Comparison of ENCODE assay signal across 14 cellular contexts in genomic region chr11:26842458-26842841, GRCh38.
DNase-seq lines count a peak whose midpoint lies in the region; ATAC-seq, FAIRE-seq and TF ChIP-seq lines count a peak whose summit lies in the region.
"Had no signal": no experiment of that assay in that cellular context is flagged by ENCODE, and none has a peak within 500 bp of the region (broad histone marks: within the 10 kb centered on the region; RNA-seq: fewer than 3 reads in every experiment).

No MANE protein-coding gene starts in this region.

- H3K27ac ChIP-seq in skin epidermis (peak overlapping the region in 14 of 21 experiments; percentile 16 to 76 (median 50)), Peyer's patch (peak overlapping the region in 2 of 4 donors; percentile 27 to 66)

- H3K27me3 ChIP-seq in bronchial epithelial cell (ENCODE audit: control insufficient read depth, insufficient read depth, low read length): no peaks in the 10 kb centered on the region
- no peaks in the 10 kb centered on the region for H3K27me3 ChIP-seq in Peyer's patch
- H3K27me3 ChIP-seq: spleen had no signal

- no peak for FAIRE-seq in bronchial epithelial cell (lab: Jason Lieb, UNC)

- H3K9me3 ChIP-seq in Peyer's patch: no peaks in the 10 kb centered on the region
- H3K9me3 ChIP-seq: spleen had no signal

- intact Hi-C loops in left cardiac atrium (cut with DNase I): no loop called here

- H3K4me1 ChIP-seq in Peyer's patch: no peaks in the 10 kb centered on the region

- ATAC-seq in left cardiac atrium: peak; percentile 38 to 56
- no peak for ATAC-seq in GM18502 (IDR thresholded peaks at IDR 0.05; ENCODE audit: poor library complexity, unreplicated experiment)

- TF ChIP-seq CTCF in bronchial epithelial cell (IDR thresholded peaks at IDR 0.05; ENCODE audit: insufficient read depth, low read length, severe bottlenecking) (no peak), Peyer's patch (IDR thresholded peaks at IDR 0.05) (no peak)

- no peak for TF ChIP-seq POLR2A in Peyer's patch (IDR thresholded peaks at IDR 0.05)

- no peaks in the 10 kb centered on the region for H3K36me3 ChIP-seq in bronchial epithelial cell (ENCODE audit: control insufficient read depth, insufficient read depth, low read length)
- no peaks in the 10 kb centered on the region for H3K36me3 ChIP-seq in Peyer's patch
- H3K36me3 ChIP-seq: spleen had no signal

- DNase-seq in GM04504 (ENCODE audit: low read depth) (peak; percentile 46), bronchial epithelial cell (ENCODE audit: low read depth) (peak; percentile 29), left cardiac atrium (no peak), Peyer's patch (no peak), HK-2 (ENCODE audit: unreplicated experiment) (no peak), T-helper 2 cell (no peak)
- DNase-seq: activated effector memory CD4-positive, alpha-beta T cell treated with Interleukin-2 at 50 U/mL for 16 hours; DMS153; effector memory CD4-positive, alpha-beta T cell; NCI-H2171 treated with DMSO at 0.1 percent for 48 hours; spleen had no signal

- no peak overlapping the region for H3K4me3 ChIP-seq in bronchial epithelial cell (ENCODE audit: low read depth, low read length)
- no peak overlapping the region for H3K4me3 ChIP-seq in skin epidermis
- H3K4me3 ChIP-seq in Peyer's patch: no peak overlapping the region
- H3K4me3 ChIP-seq: lung, spleen had no signal

Comparison
In these comparisons a context has a peak if more than half of its experiments do, and no peak if none do; other contexts are left out.
1. DNase-seq: peak in GM04504 (single experiment) and bronchial epithelial cell (single experiment); none in left cardiac atrium (single experiment), Peyer's patch (0 of 3), HK-2 (single experiment) and T-helper 2 cell (0 of 5).